In genomic region chr6:74439412-74439811, GRCh38 we compare ENCODE assay signal across 21 cellular contexts.
DNase-seq lines count a peak whose midpoint lies in the region; ATAC-seq and TF ChIP-seq lines count a peak whose summit lies in the region.
"Had no signal": no experiment of that assay in that cellular context is flagged by ENCODE, and none has a peak within 500 bp of the region (broad histone marks: within the 10 kb centered on the region; RNA-seq: fewer than 3 reads in every experiment).

No MANE protein-coding gene starts in this region.

- peak overlapping the region; percentile 19; the same call in 1 of the 2 replicates for H3K27ac ChIP-seq in KMS-11
- H3K27ac ChIP-seq in smooth muscle cell (ENCODE audit: low read depth), result no peak overlapping the region
- H3K27ac ChIP-seq: SJCRH30 had no signal

- no peaks in the 10 kb centered on the region for H3K36me3 ChIP-seq in KMS-11 (ENCODE audit: insufficient read depth)
- H3K36me3 ChIP-seq in smooth muscle cell (ENCODE audit: low read depth), result no peaks in the 10 kb centered on the region
- H3K36me3 ChIP-seq: SJCRH30 had no signal

- H3K4me3 ChIP-seq in KMS-11 (IDR thresholded peaks at IDR 0.05; ENCODE audit: insufficient read depth, low read depth, low read length), result no peak overlapping the region
- H3K4me3 ChIP-seq in smooth muscle cell, result no peak overlapping the region
- H3K4me3 ChIP-seq: SJCRH30 had no signal

- no peaks in the 10 kb centered on the region for H3K27me3 Mint-ChIP-seq in stimulated activated naive CD8-positive, alpha-beta T cell treated with anti-CD3 and anti-CD28 coated beads, Interleukin-15, amount 100 ng/mL, for 72 hours
- H3K27me3 Mint-ChIP-seq: B cell; CD4-positive, alpha-beta T cell had no signal

- no peak for DNase-seq in smooth muscle cell (lab: John Stamatoyannopoulos, UW; ENCODE audit: unreplicated experiment)
- DNase-seq in stimulated activated naive CD8-positive, alpha-beta T cell treated with anti-CD3 and anti-CD28 coated beads, Interleukin-15, amount 100 ng/mL, for 72 hours, result no peak
- no peak for DNase-seq in activated CD4-positive, alpha-beta T cell treated with anti-CD3 and anti-CD28 coated beads for 4 hours
- DNase-seq: CD4-positive, alpha-beta T cell; DMS79; GDM1; Karpas-422; MM.1S; NCI-H1105; NCI-H1930; NCI-H2171 treated with DMSO at 0.1 percent for 48 hours; NCI-H510A treated with DMSO at 0.1 percent for 48 hours; OCI-M1; RPMI8226 had no signal

- H3K4me3 Mint-ChIP-seq in stimulated activated naive CD8-positive, alpha-beta T cell treated with anti-CD3 and anti-CD28 coated beads, Interleukin-15, amount 100 ng/mL, for 72 hours, result no peak overlapping the region
- H3K4me3 Mint-ChIP-seq: B cell; CD4-positive, alpha-beta T cell had no signal

- H3K4me2 ChIP-seq in KMS-11, result no peak overlapping the region; the same call in 1 of the 2 replicates
- no peak overlapping the region for H3K4me2 ChIP-seq in smooth muscle cell

- no peaks in the 10 kb centered on the region for H3K9me3 Mint-ChIP-seq in stimulated activated naive CD8-positive, alpha-beta T cell treated with anti-CD3 and anti-CD28 coated beads, Interleukin-15, amount 100 ng/mL, for 72 hours

- H3K9me3 ChIP-seq in smooth muscle cell (replicated peaks; ENCODE audit: low read depth), result no peaks in the 10 kb centered on the region

- TF ChIP-seq CTCF in KMS-11 (conservative IDR thresholded peaks at IDR 0.05; ENCODE audit: low read depth, low read length), result no peak
- no peak for TF ChIP-seq CTCF in smooth muscle cell (IDR thresholded peaks at IDR 0.05; ENCODE audit: borderline replicate concordance, insufficient read depth, poor library complexity, severe bottlenecking)

- H3K4me1 ChIP-seq in KMS-11 (ENCODE audit: low read depth, poor library complexity, severe bottlenecking), result no peaks in the 10 kb centered on the region
- H3K4me1 ChIP-seq in smooth muscle cell (ENCODE audit: low read depth), result no peaks in the 10 kb centered on the region

- H3K27me3 ChIP-seq in KMS-11 (ENCODE audit: insufficient read depth, low read depth) (no peaks in the 10 kb centered on the region), smooth muscle cell (ENCODE audit: low read depth) (peaks cover 9% of the 10 kb centered on the region)
- H3K27me3 ChIP-seq: SJCRH30 had no signal

- no peaks in the 10 kb centered on the region for H3K4me1 Mint-ChIP-seq in stimulated activated naive CD8-positive, alpha-beta T cell treated with anti-CD3 and anti-CD28 coated beads, Interleukin-15, amount 100 ng/mL, for 72 hours
- H3K4me1 Mint-ChIP-seq: B cell had no signal

- H3F3A ChIP-seq in smooth muscle cell (ENCODE audit: low read depth), result no peaks in the 10 kb centered on the region

- H3K9ac ChIP-seq in KMS-11, result no peak overlapping the region
- H3K9ac ChIP-seq in smooth muscle cell (ENCODE audit: low read depth), result no peak overlapping the region

- WGBS in smooth muscle cell (ENCODE audit: low lambda C conversion rate), result 76% methylated on average over 1 of the region's 1 CpG

- H4K20me1 ChIP-seq in KMS-11 (ENCODE audit: insufficient read depth), result no peaks in the 10 kb centered on the region
- no peaks in the 10 kb centered on the region for H4K20me1 ChIP-seq in smooth muscle cell (ENCODE audit: low read depth)

- H3K27ac Mint-ChIP-seq in stimulated activated naive CD8-positive, alpha-beta T cell treated with anti-CD3 and anti-CD28 coated beads, Interleukin-15, amount 100 ng/mL, for 72 hours, result no peak overlapping the region
- H3K27ac Mint-ChIP-seq: B cell; CD4-positive, alpha-beta T cell had no signal

- H2AFZ ChIP-seq in KMS-11 (ENCODE audit: low read depth) (no peak overlapping the region), smooth muscle cell (ENCODE audit: low read depth) (peak overlapping the region; percentile 32)

- ATAC-seq in GM19043 (IDR thresholded peaks at IDR 0.05; ENCODE audit: low read depth, unreplicated experiment) (peak; percentile 42), HG02870 (IDR thresholded peaks at IDR 0.05; ENCODE audit: unreplicated experiment) (peak; percentile 81), HG03196 (IDR thresholded peaks at IDR 0.05; ENCODE audit: unreplicated experiment) (no peak)
- no peak for ATAC-seq in stimulated activated naive CD8-positive, alpha-beta T cell treated with anti-CD3 and anti-CD28 coated beads, Interleukin-15, amount 100 ng/mL, for 72 hours
- ATAC-seq: HepG2 had no signal

- H3K79me2 ChIP-seq in KMS-11 (ENCODE audit: insufficient read depth, low read depth), result no peaks in the 10 kb centered on the region
- no peaks in the 10 kb centered on the region for H3K79me2 ChIP-seq in smooth muscle cell (ENCODE audit: low read depth)

Comparison
In these comparisons a context has a peak if more than half of its experiments do, and no peak if none do; other contexts are left out.
1. ATAC-seq: peak in GM19043 (single experiment) and HG02870 (single experiment); none in stimulated activated naive CD8-positive, alpha-beta T cell treated with anti-CD3 and anti-CD28 coated beads, Interleukin-15, amount 100 ng/mL, for 72 hours (single experiment) and HG03196 (single experiment).